Comparison of ENCODE assay signal across 1 cellular context in the genomic region with DNA sequence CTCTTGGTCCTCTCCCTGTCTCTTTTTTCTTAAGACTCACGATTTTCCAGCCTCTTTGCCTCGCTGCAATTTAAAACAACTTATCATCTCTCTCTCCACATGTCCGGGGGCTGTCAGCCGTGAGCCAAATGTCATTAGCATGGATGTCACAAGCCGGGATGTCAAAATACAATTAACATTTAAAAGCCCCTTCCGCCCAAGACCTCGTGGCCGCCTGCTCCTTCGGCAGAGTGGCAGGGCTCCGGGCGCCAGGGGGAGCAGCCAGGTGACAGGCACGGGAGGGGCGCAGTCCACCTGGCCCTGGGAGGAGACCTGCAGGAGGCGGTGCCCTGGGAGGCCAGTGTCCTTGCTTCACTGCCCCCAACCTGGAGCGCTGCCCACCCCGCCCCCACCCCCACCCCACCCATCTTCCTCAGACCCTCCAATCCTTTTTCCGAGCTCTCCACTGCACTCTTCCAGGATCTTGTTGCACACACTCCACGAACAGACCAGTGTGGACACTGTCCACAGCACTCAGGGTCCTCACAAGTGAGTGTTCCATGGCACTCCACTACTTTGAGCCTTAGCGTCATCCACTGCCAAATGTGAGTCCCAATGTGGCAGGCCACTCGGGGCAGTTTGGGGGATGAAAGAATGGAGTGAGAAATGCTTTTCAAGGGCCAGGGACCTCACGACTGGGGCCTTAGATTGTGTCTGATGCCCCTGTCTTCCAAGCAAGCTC.
TF ChIP-seq lines count a peak whose summit lies in the region.

No MANE protein-coding gene starts in this region.

TF ChIP-seq in SK-N-SH treated with all-trans-retinoic acid at 6 μM for 48 hours, 23 proteins besides CTCF, POLR2A, EP300 and RAD21 (continued from another document):
- TF ChIP-seq, protein P1, sequence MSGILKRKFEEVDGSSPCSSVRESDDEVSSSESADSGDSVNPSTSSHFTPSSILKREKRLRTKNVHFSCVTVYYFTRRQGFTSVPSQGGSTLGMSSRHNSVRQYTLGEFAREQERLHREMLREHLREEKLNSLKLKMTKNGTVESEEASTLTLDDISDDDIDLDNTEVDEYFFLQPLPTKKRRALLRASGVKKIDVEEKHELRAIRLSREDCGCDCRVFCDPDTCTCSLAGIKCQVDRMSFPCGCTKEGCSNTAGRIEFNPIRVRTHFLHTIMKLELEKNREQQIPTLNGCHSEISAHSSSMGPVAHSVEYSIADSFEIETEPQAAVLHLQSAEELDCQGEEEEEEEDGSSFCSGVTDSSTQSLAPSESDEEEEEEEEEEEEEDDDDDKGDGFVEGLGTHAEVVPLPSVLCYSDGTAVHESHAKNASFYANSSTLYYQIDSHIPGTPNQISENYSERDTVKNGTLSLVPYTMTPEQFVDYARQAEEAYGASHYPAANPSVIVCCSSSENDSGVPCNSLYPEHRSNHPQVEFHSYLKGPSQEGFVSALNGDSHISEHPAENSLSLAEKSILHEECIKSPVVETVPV (CRISPR knock-in tag; IDR thresholded peaks at IDR 0.05) = no peak
- TF ChIP-seq, protein P2, sequence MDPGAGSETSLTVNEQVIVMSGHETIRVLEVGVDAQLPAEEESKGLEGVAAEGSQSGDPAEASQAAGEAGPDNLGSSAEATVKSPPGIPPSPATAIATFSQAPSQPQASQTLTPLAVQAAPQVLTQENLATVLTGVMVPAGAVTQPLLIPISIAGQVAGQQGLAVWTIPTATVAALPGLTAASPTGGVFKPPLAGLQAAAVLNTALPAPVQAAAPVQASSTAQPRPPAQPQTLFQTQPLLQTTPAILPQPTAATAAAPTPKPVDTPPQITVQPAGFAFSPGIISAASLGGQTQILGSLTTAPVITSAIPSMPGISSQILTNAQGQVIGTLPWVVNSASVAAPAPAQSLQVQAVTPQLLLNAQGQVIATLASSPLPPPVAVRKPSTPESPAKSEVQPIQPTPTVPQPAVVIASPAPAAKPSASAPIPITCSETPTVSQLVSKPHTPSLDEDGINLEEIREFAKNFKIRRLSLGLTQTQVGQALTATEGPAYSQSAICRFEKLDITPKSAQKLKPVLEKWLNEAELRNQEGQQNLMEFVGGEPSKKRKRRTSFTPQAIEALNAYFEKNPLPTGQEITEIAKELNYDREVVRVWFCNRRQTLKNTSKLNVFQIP (CRISPR knock-in tag; IDR thresholded peaks at IDR 0.05; ENCODE audit: borderline replicate concordance, low read depth) = no peak
- TF ChIP-seq TOX (CRISPR knock-in tag; IDR thresholded peaks at IDR 0.05; ENCODE audit: borderline replicate concordance) (no peak), ARNTL (CRISPR knock-in tag; IDR thresholded peaks at IDR 0.05; ENCODE audit: borderline replicate concordance, low read depth) (no peak), ZC3H10 (CRISPR knock-in tag; IDR thresholded peaks at IDR 0.05) (no peak)
- TF ChIP-seq, protein P3, sequence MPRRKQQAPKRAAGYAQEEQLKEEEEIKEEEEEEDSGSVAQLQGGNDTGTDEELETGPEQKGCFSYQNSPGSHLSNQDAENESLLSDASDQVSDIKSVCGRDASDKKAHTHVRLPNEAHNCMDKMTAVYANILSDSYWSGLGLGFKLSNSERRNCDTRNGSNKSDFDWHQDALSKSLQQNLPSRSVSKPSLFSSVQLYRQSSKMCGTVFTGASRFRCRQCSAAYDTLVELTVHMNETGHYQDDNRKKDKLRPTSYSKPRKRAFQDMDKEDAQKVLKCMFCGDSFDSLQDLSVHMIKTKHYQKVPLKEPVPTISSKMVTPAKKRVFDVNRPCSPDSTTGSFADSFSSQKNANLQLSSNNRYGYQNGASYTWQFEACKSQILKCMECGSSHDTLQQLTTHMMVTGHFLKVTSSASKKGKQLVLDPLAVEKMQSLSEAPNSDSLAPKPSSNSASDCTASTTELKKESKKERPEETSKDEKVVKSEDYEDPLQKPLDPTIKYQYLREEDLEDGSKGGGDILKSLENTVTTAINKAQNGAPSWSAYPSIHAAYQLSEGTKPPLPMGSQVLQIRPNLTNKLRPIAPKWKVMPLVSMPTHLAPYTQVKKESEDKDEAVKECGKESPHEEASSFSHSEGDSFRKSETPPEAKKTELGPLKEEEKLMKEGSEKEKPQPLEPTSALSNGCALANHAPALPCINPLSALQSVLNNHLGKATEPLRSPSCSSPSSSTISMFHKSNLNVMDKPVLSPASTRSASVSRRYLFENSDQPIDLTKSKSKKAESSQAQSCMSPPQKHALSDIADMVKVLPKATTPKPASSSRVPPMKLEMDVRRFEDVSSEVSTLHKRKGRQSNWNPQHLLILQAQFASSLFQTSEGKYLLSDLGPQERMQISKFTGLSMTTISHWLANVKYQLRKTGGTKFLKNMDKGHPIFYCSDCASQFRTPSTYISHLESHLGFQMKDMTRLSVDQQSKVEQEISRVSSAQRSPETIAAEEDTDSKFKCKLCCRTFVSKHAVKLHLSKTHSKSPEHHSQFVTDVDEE (CRISPR knock-in tag; IDR thresholded peaks at IDR 0.05) = no peak
- TF ChIP-seq, protein P4, sequence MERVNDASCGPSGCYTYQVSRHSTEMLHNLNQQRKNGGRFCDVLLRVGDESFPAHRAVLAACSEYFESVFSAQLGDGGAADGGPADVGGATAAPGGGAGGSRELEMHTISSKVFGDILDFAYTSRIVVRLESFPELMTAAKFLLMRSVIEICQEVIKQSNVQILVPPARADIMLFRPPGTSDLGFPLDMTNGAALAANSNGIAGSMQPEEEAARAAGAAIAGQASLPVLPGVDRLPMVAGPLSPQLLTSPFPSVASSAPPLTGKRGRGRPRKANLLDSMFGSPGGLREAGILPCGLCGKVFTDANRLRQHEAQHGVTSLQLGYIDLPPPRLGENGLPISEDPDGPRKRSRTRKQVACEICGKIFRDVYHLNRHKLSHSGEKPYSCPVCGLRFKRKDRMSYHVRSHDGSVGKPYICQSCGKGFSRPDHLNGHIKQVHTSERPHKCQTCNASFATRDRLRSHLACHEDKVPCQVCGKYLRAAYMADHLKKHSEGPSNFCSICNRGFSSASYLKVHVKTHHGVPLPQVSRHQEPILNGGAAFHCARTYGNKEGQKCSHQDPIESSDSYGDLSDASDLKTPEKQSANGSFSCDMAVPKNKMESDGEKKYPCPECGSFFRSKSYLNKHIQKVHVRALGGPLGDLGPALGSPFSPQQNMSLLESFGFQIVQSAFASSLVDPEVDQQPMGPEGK (CRISPR knock-in tag; IDR thresholded peaks at IDR 0.05; ENCODE audit: borderline replicate concordance) = no peak
- TF ChIP-seq, protein P5, sequence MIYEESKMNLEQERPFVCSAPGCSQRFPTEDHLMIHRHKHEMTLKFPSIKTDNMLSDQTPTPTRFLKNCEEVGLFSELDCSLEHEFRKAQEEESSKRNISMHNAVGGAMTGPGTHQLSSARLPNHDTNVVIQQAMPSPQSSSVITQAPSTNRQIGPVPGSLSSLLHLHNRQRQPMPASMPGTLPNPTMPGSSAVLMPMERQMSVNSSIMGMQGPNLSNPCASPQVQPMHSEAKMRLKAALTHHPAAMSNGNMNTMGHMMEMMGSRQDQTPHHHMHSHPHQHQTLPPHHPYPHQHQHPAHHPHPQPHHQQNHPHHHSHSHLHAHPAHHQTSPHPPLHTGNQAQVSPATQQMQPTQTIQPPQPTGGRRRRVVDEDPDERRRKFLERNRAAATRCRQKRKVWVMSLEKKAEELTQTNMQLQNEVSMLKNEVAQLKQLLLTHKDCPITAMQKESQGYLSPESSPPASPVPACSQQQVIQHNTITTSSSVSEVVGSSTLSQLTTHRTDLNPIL (CRISPR knock-in tag; IDR thresholded peaks at IDR 0.05; ENCODE audit: low read depth) = no peak
